ENCODE assay signal across 15 cellular contexts in genomic region chr3:193974147-193974546, GRCh38.
DNase-seq lines count a peak whose midpoint lies in the region; FAIRE-seq and TF ChIP-seq lines count a peak whose summit lies in the region.
"Had no signal": no experiment of that assay in that cellular context is flagged by ENCODE, and none has a peak within 500 bp of the region (broad histone marks: within the 10 kb centered on the region; RNA-seq: fewer than 3 reads in every experiment).

No MANE protein-coding gene starts in this region.

- TF ChIP-seq CTCF in HEK293 (tag by site-specific recombination; IDR thresholded peaks at IDR 0.05) (no peak), astrocyte of the spinal cord (IDR thresholded peaks at IDR 0.05; ENCODE audit: low read depth, low read length) (no peak), Calu3 (IDR thresholded peaks at IDR 0.05; ENCODE audit: unreplicated experiment) (no peak), GM10248 (IDR thresholded peaks at IDR 0.05; ENCODE audit: control extremely low read depth, extremely low read depth, low read depth, missing control alignments) (no peak)

- no peaks in the 10 kb centered on the region for H3K27me3 Mint-ChIP-seq in Calu3 (ENCODE audit: unreplicated experiment)

- no peaks in the 10 kb centered on the region for H3K9me3 Mint-ChIP-seq in Calu3 (ENCODE audit: low read depth, unreplicated experiment)
- H3K9me3 Mint-ChIP-seq: activated T-helper 2 cell treated with anti-CD3 and anti-CD28 coated beads, Interferon-gamma antibody, Interleukin-2, Interleukin-4, amounts not matched to agents 10 μg/mL and 5 μg/mL and 100 μg/mL, durations not matched to agents 14 hours and 24 hours and 36 hours had no signal

- POLR2A ChIA-PET in HEK293 (lab: Yijun Ruan, JAX) (interaction anchor here (1.1 to 1.4 kb wide), 3 partner anchors 29 to 193 kb away, joined by 3 to 4 read pairs (median 3); no protein-coding TSS in a partner anchor), GM10248 (lab: Yijun Ruan, JAX) (no interaction called here)

- FAIRE-seq in urothelium cell line (lab: Jason Lieb, UNC) = no peak

- no peaks in the 10 kb centered on the region for H3K36me3 ChIP-seq in HEK293 (ENCODE audit: control insufficient read depth in 2 of 2, insufficient read depth in 1 of 2, low read length in 2 of 2)

- no peak overlapping the region for H3K27ac Mint-ChIP-seq in Calu3 (ENCODE audit: unreplicated experiment)
- H3K27ac Mint-ChIP-seq: activated T-helper 2 cell treated with anti-CD3 and anti-CD28 coated beads, Interferon-gamma antibody, Interleukin-2, Interleukin-4, amounts not matched to agents 10 μg/mL and 5 μg/mL and 100 μg/mL, durations not matched to agents 14 hours and 24 hours and 36 hours had no signal

- H3K36me3 Mint-ChIP-seq in Calu3 (ENCODE audit: insufficient read depth, unreplicated experiment) = no peaks in the 10 kb centered on the region

- H3K9me3 ChIP-seq in HEK293 (ENCODE audit: control insufficient read depth, insufficient read depth, low read depth, low read length) = no peaks in the 10 kb centered on the region
- H3K9me3 ChIP-seq: SK-N-SH had no signal

- intact Hi-C loops in Calu3 (cut with micrococcal nuclease; ENCODE audit: unreplicated experiment) = no loop called here

- BruUV-seq in Calu3 (replicated peaks; lab: Mats Ljungman, UMichigan) = no TSS peak

- DNase-seq in astrocyte of the spinal cord (ENCODE audit: low read depth, low spot score) (peak; percentile 93), kidney tubule cell (ENCODE audit: low spot score) (peak; percentile 10), urothelium cell line (ENCODE audit: low spot score) (peak; percentile 83), Calu3 (no peak), GM10248 (ENCODE audit: extremely low spot score) (no peak), SK-N-DZ (ENCODE audit: low spot score) (no peak)
- DNase-seq: activated CD8-positive, alpha-beta memory T cell treated with anti-CD3 and anti-CD28 coated beads for 24 hours; GOT3; Karpas-422; NCI-H446 treated with DMSO at 0.1 percent for 48 hours; posterior cingulate gyrus; SK-N-SH had no signal

- CTCF ChIA-PET in HEK293 (lab: Yijun Ruan, JAX) = interaction anchor here (0.6 kb wide), 1 partner anchor 196 kb away, joined by 3 read pairs; no protein-coding TSS in a partner anchor
- CTCF ChIA-PET in Calu3 (lab: Charles Lee) = no interaction called here
- CTCF ChIA-PET in GM10248 (lab: Yijun Ruan, JAX) = no interaction called here

- H3K4me3 Mint-ChIP-seq in Calu3 (ENCODE audit: low read depth, unreplicated experiment) = no peak overlapping the region

- H3K4me1 Mint-ChIP-seq in Calu3 (ENCODE audit: low read depth, unreplicated experiment) = peaks cover 60% of the 10 kb centered on the region

- H3K4me1 ChIP-seq in HEK293 (ENCODE audit: control insufficient read depth, insufficient read depth, low read length) = peaks cover 3% of the 10 kb centered on the region

- H3K4me3 ChIP-seq in HEK293 (ENCODE audit: low read depth, low read length) = no peak overlapping the region
- no peak overlapping the region for H3K4me3 ChIP-seq in astrocyte of the spinal cord (ENCODE audit: low read depth, low read length)

- in situ Hi-C loops in astrocyte of the spinal cord (cut with HindIII; ENCODE audit: low sequenced_read_pairs) = no loop called here

- no peak overlapping the region for H3K27ac ChIP-seq in HEK293 (ENCODE audit: extremely low read depth, low read depth, low read length)
- H3K27ac ChIP-seq: VCaP had no signal

TF ChIP-seq in HEK293, 187 proteins besides CTCF, POLR2A, EP300 and RAD21:
- no peak for TF ChIP-seq ZNF830 (tag by site-specific recombination; IDR thresholded peaks at IDR 0.05; ENCODE audit: low read depth)
- TF ChIP-seq ZIC2 (tag by site-specific recombination; IDR thresholded peaks at IDR 0.05) = peak; percentile 84
TF ChIP-seq in HEK293: peak in this region for 1.

Comparison
In these comparisons a context has a peak if more than half of its experiments do, and no peak if none do; other contexts are left out.
1. DNase-seq: peak in astrocyte of the spinal cord (single experiment), kidney tubule cell (single experiment) and urothelium cell line (single experiment); none in Calu3 (single experiment), GM10248 (single experiment) and SK-N-DZ (single experiment).